In the genomic region with DNA sequence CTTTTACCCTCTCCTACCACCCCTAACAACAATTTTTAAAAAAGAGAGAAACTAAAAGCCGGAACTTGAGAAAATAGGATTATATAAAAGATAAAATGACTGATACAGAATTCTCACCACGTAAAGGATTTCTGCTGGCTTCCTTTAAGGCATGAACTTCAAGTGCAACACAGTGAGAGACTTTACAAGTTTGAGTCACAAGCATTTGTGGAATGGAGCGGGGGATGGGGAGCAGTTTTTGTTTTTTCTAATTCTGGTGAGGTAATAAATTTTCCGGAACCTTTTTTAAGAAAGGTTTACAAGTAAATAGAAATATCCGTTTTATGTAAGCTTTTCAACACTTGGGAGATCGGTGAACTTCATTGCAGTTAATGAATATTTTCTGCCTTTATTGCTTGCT, we compare ENCODE assay signal across 8 cellular contexts. TPM values are rescaled to one million over a fixed set of nuclear protein-coding genes. Genes with fewer than 3 reads are reported as not detected.
DNase-seq lines count a peak whose midpoint lies in the region; ATAC-seq, FAIRE-seq and TF ChIP-seq lines count a peak whose summit lies in the region.

No MANE protein-coding gene starts in this region.

- no peak for TF ChIP-seq CTCF in psoas muscle (IDR thresholded peaks at IDR 0.05)

- WGBS in psoas muscle, 3 donors, result 48 to 62% (median 54%) methylated on average over 6 of the region's 6 CpGs

- H3K27ac ChIP-seq in psoas muscle, result no peak overlapping the region

- intact Hi-C loops in psoas muscle (cut with DNase I), result no loop called here

- no peaks in the 10 kb centered on the region for H3K9me3 ChIP-seq in psoas muscle

- ATAC-seq in psoas muscle, result no peak
- ATAC-seq in HG03378 (IDR thresholded peaks at IDR 0.05; ENCODE audit: unreplicated experiment), result no peak

- DNase-seq in NCI-H2227 (lab: John Stamatoyannopoulos, UW; ENCODE audit: unreplicated experiment) (peak; percentile 21), NCI-H2227 treated with DMSO at 0.1 percent for 48 hours (lab: John Stamatoyannopoulos, UW) (no peak), NCI-H226 (peak; percentile 48), frontal cortex (ENCODE audit: low spot score in 2 of 2) (peak; percentile 24 to 33), psoas muscle (no peak), NCI-H82 (lab: John Stamatoyannopoulos, UW) (no peak)
- no peak for DNase-seq in activated CD4-positive, alpha-beta T cell treated with anti-CD3 and anti-CD28 coated beads, Interleukin-2, amount 50 U/mL, for 1 hour

- FAIRE-seq in frontal cortex (lab: Jason Lieb, UNC), result no peak

- H3K36me3 ChIP-seq in psoas muscle (ENCODE audit: insufficient read depth in 1 of 2, low read depth in 1 of 2), result no peaks in the 10 kb centered on the region

- peaks cover 6% of the 10 kb centered on the region for H3K4me1 ChIP-seq in psoas muscle

- H3K4me3 ChIP-seq in psoas muscle, result peak overlapping the region; percentile 71

- peaks cover 0 to 57% (median 15%) of the 10 kb centered on the region in 3 donors for H3K27me3 ChIP-seq in psoas muscle (ENCODE audit: insufficient read depth in 3 of 3, low read length in 2 of 3)

RNA-seq across cellular contexts. Expression of a gene that starts 1.8 kb away (rescaled TPM):
- total RNA-seq in frontal cortex (215 TPM), psoas muscle (1 to 10 TPM in 2 of 4 donors, under 1 TPM in 2; 0.27 to 4.8 (median 1.4) TPM)
- under 1 TPM; 0.04 to 0.52 (median 0.08) TPM for polyA plus RNA-seq in psoas muscle

Comparison
In these comparisons a context has a peak if more than half of its experiments do, and no peak if none do; other contexts are left out.
1. DNase-seq: peak in NCI-H2227 (single experiment), NCI-H226 (single experiment) and frontal cortex (2 of 2); none in NCI-H2227 treated with DMSO at 0.1 percent for 48 hours (single experiment), psoas muscle (0 of 2), NCI-H82 (single experiment) and activated CD4-positive, alpha-beta T cell treated with anti-CD3 and anti-CD28 coated beads, Interleukin-2, amount 50 U/mL, for 1 hour (single experiment).
2. RNA of a gene that starts 1.8 kb away (total RNA-seq): 215 TPM in frontal cortex (single experiment); 0.27 to 4.8 TPM in psoas muscle; every median in the first group is over 10 times any median in the second.